ENCODE assay signal across 23 cellular contexts in genomic region chr7:117757440-117757839, GRCh38.
A peak's percentile ranks its signal among the peaks of the same experiment; 100 is the strongest.
DNase-seq lines count a peak whose midpoint lies in the region; ATAC-seq, FAIRE-seq and TF ChIP-seq lines count a peak whose summit lies in the region.
"Had no signal": no experiment of that assay in that cellular context is flagged by ENCODE, and none has a peak within 500 bp of the region (broad histone marks: within the 10 kb centered on the region; RNA-seq: fewer than 3 reads in every experiment).

No MANE protein-coding gene starts in this region.

- H3K4me1 ChIP-seq in IMR-90 (ENCODE audit: control insufficient read depth, insufficient read depth, low read length) (0 out of 2 replicates have a peak, but pooled peaks cover 2% of the 10 kb centered on the region), K562 (replicated peaks in 1 of 2; ENCODE audit: control insufficient read depth in 2 of 2, insufficient read depth in 2 of 2, low read length in 2 of 2) (0 out of 5 replicates have a peak, but pooled peaks cover 0 to 4% of the 10 kb centered on the region in 2 experiments), right lobe of liver (no peaks in the 10 kb centered on the region), Peyer's patch (no peaks in the 10 kb centered on the region)
- H3K4me1 ChIP-seq: A549 had no signal

- no peak overlapping the region for H4K8ac ChIP-seq in IMR-90 (ENCODE audit: low read depth in 2 of 2, low read length in 2 of 2)

- H2AFZ ChIP-seq in IMR-90 (replicated peaks; ENCODE audit: low read length, poor library complexity) (no peak overlapping the region), K562 (ENCODE audit: low read depth, low read length) (no peak overlapping the region)
- H2AFZ ChIP-seq: GM23248 had no signal

- H3K9me1 ChIP-seq in IMR-90 (ENCODE audit: insufficient read depth, low read length) = no peaks in the 10 kb centered on the region
- no peaks in the 10 kb centered on the region for H3K9me1 ChIP-seq in K562 (ENCODE audit: control insufficient read depth, insufficient read depth, low read length)

- no peak overlapping the region for H4K5ac ChIP-seq in IMR-90 (ENCODE audit: low read depth, low read length)

- H3K9me3 ChIP-seq in IMR-90 (ENCODE audit: control insufficient read depth, insufficient read depth, low read length) (no peaks in the 10 kb centered on the region), K562 (replicated peaks; ENCODE audit: control insufficient read depth, insufficient read depth, low read depth, low read length) (no peaks in the 10 kb centered on the region), right lobe of liver (no peaks in the 10 kb centered on the region), Peyer's patch (no peaks in the 10 kb centered on the region)
- H3K9me3 ChIP-seq: A549 had no signal

- TF ChIP-seq RAD21 in IMR-90 (IDR thresholded peaks at IDR 0.05; ENCODE audit: low read length) = no peak
- TF ChIP-seq RAD21 in K562 (CRISPR knock-in tag; conservative IDR thresholded peaks at IDR 0.05 in 1 of 2, IDR thresholded peaks at IDR 0.05 in 1 of 2) = peak in 1 of 2 experiments; percentile 24; a peak in 1 of 4 replicates

- no peak overlapping the region for H2BK20ac ChIP-seq in IMR-90 (ENCODE audit: low read depth, low read length)

- H3K4me3 ChIP-seq in IMR-90 (ENCODE audit: insufficient read depth, low read depth, low read length) = no peak overlapping the region
- no peak overlapping the region for H3K4me3 ChIP-seq in K562
- H3K4me3 ChIP-seq in right lobe of liver = no peak overlapping the region
- no peak overlapping the region for H3K4me3 ChIP-seq in Peyer's patch
- H3K4me3 ChIP-seq: A549, GM23248 had no signal

- H3K9ac ChIP-seq in IMR-90 (ENCODE audit: low read depth, low read length) = no peak overlapping the region
- H3K9ac ChIP-seq in K562 (ENCODE audit: insufficient read depth in 1 of 2, low read depth in 2 of 2, low read length in 2 of 2) = no peak overlapping the region
- H3K9ac ChIP-seq: GM23248 had no signal

- H2BK15ac ChIP-seq in IMR-90 (ENCODE audit: low read depth, low read length) = no peak overlapping the region

- H3K27me3 ChIP-seq in IMR-90 (ENCODE audit: control insufficient read depth, insufficient read depth, low read length) (no peaks in the 10 kb centered on the region), K562 (ENCODE audit: control insufficient read depth in 2 of 2, insufficient read depth in 2 of 2, low read length in 2 of 2) (no peaks in the 10 kb centered on the region), right lobe of liver (no peaks in the 10 kb centered on the region), Peyer's patch (no peaks in the 10 kb centered on the region)

- H3K27ac ChIP-seq in IMR-90 (ENCODE audit: insufficient read depth, low read length) = no peak overlapping the region
- H3K27ac ChIP-seq in K562 (ENCODE audit: extremely low read depth, low read depth, low read length) = no peak overlapping the region
- H3K27ac ChIP-seq in right lobe of liver = no peak overlapping the region
- no peak overlapping the region for H3K27ac ChIP-seq in Peyer's patch
- H3K27ac ChIP-seq: A549, GM23248 had no signal

- no peak for ATAC-seq in IMR-90 (ENCODE audit: low read depth)
- ATAC-seq in K562 = peak; percentile 55
- peak; percentile 82 for ATAC-seq in left lobe of liver
- peak in 3 of 4 donors; percentile 60 to 86 (median 66) for ATAC-seq in right lobe of liver
- ATAC-seq in GM18498 (IDR thresholded peaks at IDR 0.05; ENCODE audit: unreplicated experiment) = no peak
- ATAC-seq: A549, HCT116 had no signal

- TF ChIP-seq EP300 in K562 (IDR thresholded peaks at IDR 0.05; ENCODE audit: low read length) = peak; percentile 53; the same call in 1 of the 2 replicates

- TF ChIP-seq POLR2A in IMR-90 (IDR thresholded peaks at IDR 0.05; ENCODE audit: low read depth, low read length) (no peak), K562 (conservative IDR thresholded peaks at IDR 0.05) (no peak), right lobe of liver (IDR thresholded peaks at IDR 0.05) (no peak), Peyer's patch (IDR thresholded peaks at IDR 0.05) (no peak)

- no peak overlapping the region for H3K4me2 ChIP-seq in IMR-90 (ENCODE audit: low read depth, low read length)
- no peak overlapping the region for H3K4me2 ChIP-seq in K562 (ENCODE audit: insufficient read depth, low read length)
- H3K4me2 ChIP-seq: A549 had no signal

- CTCF ChIA-PET in IMR-90 (lab: Yijun Ruan, JAX) = no interaction called here
- CTCF ChIA-PET in K562 (lab: Yijun Ruan, JAX; ENCODE audit: low intra/inter-chr PET ratio) = interaction anchor here (0.6 kb wide), 1 partner anchor 22 kb away, joined by 3 read pairs; no protein-coding TSS in a partner anchor

- DNase-seq in IMR-90 (no peak), K562 (ENCODE audit: extremely low read depth in 1 of 4, low spot score in 3 of 4) (no peak), left lobe of liver (ENCODE audit: low spot score) (no peak), right lobe of liver (no peak), NCI-H524 (lab: John Stamatoyannopoulos, UW) (no peak), NCI-H774 (lab: John Stamatoyannopoulos, UW) (no peak), Peyer's patch (no peak)
- DNase-seq: 8988T; ACHN; AML-193; C1 segment of cervical spinal cord; Calu3; CD4-positive, alpha-beta memory T cell; COR-L47; DMS53; DMS79 treated with DMSO at 0.1 percent for 48 hours; GF-D8; GM23248; H9 had no signal

- dilution Hi-C loops in IMR-90 (cut with HindIII; ENCODE audit: low sequenced_read_pairs, unreplicated experiment) = no loop called here

- no peaks in the 10 kb centered on the region for H4K20me1 ChIP-seq in IMR-90 (ENCODE audit: insufficient read depth, low read length)
- no peaks in the 10 kb centered on the region for H4K20me1 ChIP-seq in K562 (replicated peaks; ENCODE audit: control insufficient read depth, insufficient read depth, low read length)

- intact Hi-C loops in IMR-90 (cut with micrococcal nuclease) = loop anchor here (10.0 kb wide), 1 partner anchor 237 kb away; no protein-coding TSS in a partner anchor
- intact Hi-C loops in K562 (cut with micrococcal nuclease) = loop anchor here (10.0 kb wide), 1 partner anchor 347 kb away; no protein-coding TSS in a partner anchor
- intact Hi-C loops in right lobe of liver (cut with DNase I) = no loop called here

- no CpG with 5 or more reads among the region's 4 CpGs for WGBS in IMR-90 (ENCODE audit: extremely low coverage in 2 of 2, insufficient read length in 1 of 2), 2 experiments
- WGBS in K562 (ENCODE audit: insufficient coverage, low coverage, missing lambda C conversion rate) = 22% methylated on average over 4 of the region's 4 CpGs
- 71% methylated on average over 4 of the region's 4 CpGs for WGBS in right lobe of liver (ENCODE audit: insufficient coverage, low coverage, low lambda C conversion rate, missing lambda C conversion rate)

- H3K4ac ChIP-seq in IMR-90 (ENCODE audit: low read depth, low read length) = no peak overlapping the region

- H3K18ac ChIP-seq in IMR-90 (ENCODE audit: low read depth, low read length) = no peak overlapping the region

- TF ChIP-seq CTCF in IMR-90 (conservative IDR thresholded peaks at IDR 0.05; ENCODE audit: low read depth, low read length) (no peak), K562 (IDR thresholded peaks at IDR 0.05 in 2 of 3, conservative IDR thresholded peaks at IDR 0.05 in 1 of 3; ENCODE audit: insufficient read depth in 2 of 3, low read depth in 1 of 3, low read length in 3 of 3) (no peak), right lobe of liver (IDR thresholded peaks at IDR 0.05) (no peak), Peyer's patch (IDR thresholded peaks at IDR 0.05) (no peak)

- no peak overlapping the region for H3K14ac ChIP-seq in IMR-90 (replicated peaks; ENCODE audit: low read depth, low read length)

- no peak overlapping the region for H3K56ac ChIP-seq in IMR-90 (ENCODE audit: extremely low read depth, insufficient read depth, low read length)

- H2BK5ac ChIP-seq in IMR-90 (ENCODE audit: low read depth, low read length, poor library complexity, severe bottlenecking) = no peak overlapping the region

- H3K36me3 ChIP-seq in IMR-90 (ENCODE audit: control insufficient read depth, insufficient read depth, low read length) = peaks cover 8% of the 10 kb centered on the region
- no peaks in the 10 kb centered on the region for H3K36me3 ChIP-seq in K562 (ENCODE audit: control insufficient read depth, insufficient read depth, low read length)
- no peaks in the 10 kb centered on the region for H3K36me3 ChIP-seq in right lobe of liver
- H3K36me3 ChIP-seq in Peyer's patch = no peaks in the 10 kb centered on the region

- no peak overlapping the region for H2BK120ac ChIP-seq in IMR-90 (ENCODE audit: low read depth, low read length)

- no peak overlapping the region for H4K91ac ChIP-seq in IMR-90 (ENCODE audit: insufficient read depth, low read depth, low read length)

- H2AK9ac ChIP-seq in IMR-90 (replicated peaks; ENCODE audit: low read depth, low read length, poor library complexity) = no peak overlapping the region

- no peak for FAIRE-seq in K562 (lab: Jason Lieb, UNC)
- FAIRE-seq: A549, GM12891 had no signal

- BruUV-seq in IMR-90 (replicated peaks; lab: Mats Ljungman, UMichigan) = no TSS peak
- BruUV-seq in K562 (replicated peaks; lab: Mats Ljungman, UMichigan) = no TSS peak

- no peak overlapping the region for H2AK5ac ChIP-seq in IMR-90 (ENCODE audit: low read depth, low read length)

- in situ Hi-C loops in IMR-90 (cut with MboI; ENCODE audit: low sequenced_read_pairs) (loop anchor here (25.0 kb wide), 1 partner anchor 330 kb away; no protein-coding TSS in a partner anchor), K562 (cut with MboI) (no loop called here)

- H3K23ac ChIP-seq in IMR-90 (ENCODE audit: low read depth, low read length) = no peak overlapping the region

- H3K79me1 ChIP-seq in IMR-90 (ENCODE audit: low read depth in 1 of 2, low read length in 2 of 2) = no peaks in the 10 kb centered on the region

- POLR2A ChIA-PET in IMR-90 (lab: Charles Lee; ENCODE audit: unreplicated experiment) (no interaction called here), K562 (lab: Yijun Ruan, JAX) (interaction anchor here (1.0 kb wide), 1 partner anchor 11 kb away, joined by 3 read pairs; no protein-coding TSS in a partner anchor)

- no peaks in the 10 kb centered on the region for H3K79me2 ChIP-seq in K562 (ENCODE audit: control insufficient read depth, insufficient read depth, low read length)

TF ChIP-seq in IMR-90, 13 proteins besides CTCF, POLR2A, EP300 and RAD21 (continues in another document):
- TF ChIP-seq RFX5 (IDR thresholded peaks at IDR 0.05; ENCODE audit: low read depth, low read length) = no peak

TF ChIP-seq in K562, 482 proteins besides CTCF, POLR2A, EP300 and RAD21 (continues in another document):
- TF ChIP-seq BCOR (IDR thresholded peaks at IDR 0.05) (no peak), ZNF184 (CRISPR knock-in tag; IDR thresholded peaks at IDR 0.05) (no peak), PHF20 (IDR thresholded peaks at IDR 0.05; ENCODE audit: partially characterized antibody) (no peak), TCF7L2 (IDR thresholded peaks at IDR 0.05; ENCODE audit: low read depth, low read length) (no peak), HDAC8 (tag; IDR thresholded peaks at IDR 0.05) (no peak)

Comparison
In these comparisons a context has a peak if more than half of its experiments do, and no peak if none do; other contexts are left out.
1. ATAC-seq: peak in K562 (single experiment), left lobe of liver (single experiment) and right lobe of liver (3 of 4); none in IMR-90 (single experiment) and GM18498 (single experiment).
2. intact Hi-C loops: an anchor here in IMR-90 (10.0 kb wide) and K562 (10.0 kb wide); none called in right lobe of liver.